In genomic region chr19:33235269-33235995, GRCh38 we compare ENCODE assay signal across 7 cellular contexts. TPM values are rescaled to one million over a fixed set of nuclear protein-coding genes. Genes with fewer than 3 reads are reported as not detected.
A peak's percentile ranks its signal among the peaks of the same experiment; 100 is the strongest.
DNase-seq lines count a peak whose midpoint lies in the region; ATAC-seq and TF ChIP-seq lines count a peak whose summit lies in the region.

No MANE protein-coding gene starts in this region.

- H3K79me2 ChIP-seq in SU-DHL-6 (ENCODE audit: insufficient read depth, low read length), result no peaks in the 10 kb centered on the region

- H3K9me2 ChIP-seq in SU-DHL-6 (replicated peaks; ENCODE audit: insufficient read depth, low read length), result no peaks in the 10 kb centered on the region

- TF ChIP-seq CTCF in GM12865 (IDR thresholded peaks at IDR 0.05; ENCODE audit: insufficient read depth, low read depth, low read length, missing control alignments) (peak; percentile 80), LNCAP (IDR thresholded peaks at IDR 0.05) (peak; percentile 86), SU-DHL-6 (IDR thresholded peaks at IDR 0.05; ENCODE audit: insufficient read depth, low read length, poor library complexity, severe bottlenecking) (peak; percentile 78), heart right ventricle (IDR thresholded peaks at IDR 0.05) (peak; percentile 74 to 95 (median 91))

- peaks cover 0 to 13% (median 0%) of the 10 kb centered on the region in 9 donors for H3K4me1 ChIP-seq in heart right ventricle

- H4K20me1 ChIP-seq in SU-DHL-6 (ENCODE audit: low read depth, low read length), result no peaks in the 10 kb centered on the region

- H3F3A ChIP-seq in SU-DHL-6 (ENCODE audit: insufficient read depth), result no peaks in the 10 kb centered on the region

- H3K4me3 ChIP-seq in GM12865 (ENCODE audit: low read depth, low read length), result no peak overlapping the region
- H3K4me3 ChIP-seq in SU-DHL-6 (ENCODE audit: insufficient read depth, low read length, poor library complexity, severe bottlenecking), result no peak overlapping the region
- no peak overlapping the region for H3K4me3 ChIP-seq in heart right ventricle

- ATAC-seq in heart right ventricle, result peak; percentile 56 to 79 (median 71)
- ATAC-seq in sciatic nerve, result peak; percentile 69

- no peak overlapping the region for H2AFZ ChIP-seq in SU-DHL-6 (ENCODE audit: low read depth, low read length, severe bottlenecking)

- peak; percentile 88 for DNase-seq in GM12865 (ENCODE audit: low read depth)
- peak; percentile 33 for DNase-seq in GOT3 (lab: John Stamatoyannopoulos, UW)
- DNase-seq in activated naive CD8-positive, alpha-beta T cell treated with anti-CD3 and anti-CD28 coated beads, Interleukin-2, amount 50 U/mL, for 16 hours (ENCODE audit: low read depth, low spot score), result peak; percentile 47
- peak; percentile 71 to 82 for DNase-seq in heart right ventricle
- DNase-seq in sciatic nerve (ENCODE audit: low spot score), result peak; percentile 92

- H3K27ac ChIP-seq in SU-DHL-6 (ENCODE audit: low read depth, low read length) (no peak overlapping the region), heart right ventricle (no peak overlapping the region)

- H3K9me3 ChIP-seq in SU-DHL-6 (ENCODE audit: insufficient read depth, low read length) (no peaks in the 10 kb centered on the region), heart right ventricle (no peaks in the 10 kb centered on the region)

- no peak overlapping the region for H3K9ac ChIP-seq in SU-DHL-6 (ENCODE audit: low read length)

- intact Hi-C loops in heart right ventricle (cut with DNase I) (loop anchor here in 9 of 10 donors (1.0 to 10.0 kb wide), 6 partner anchors 171 to 539 kb away; no protein-coding TSS in a partner anchor), sciatic nerve (cut with DNase I) (loop anchor here (5.0 kb wide), 1 partner anchor 172 kb away; no protein-coding TSS in a partner anchor)

- H3K27me3 ChIP-seq in SU-DHL-6 (ENCODE audit: low read length), result no peaks in the 10 kb centered on the region
- H3K27me3 ChIP-seq in heart right ventricle, result peaks cover 4 to 48% (median 24%) of the 10 kb centered on the region in 7 donors

- 53 to 54% methylated on average over 29 to 30 of the region's 30 CpGs for WGBS in heart right ventricle, 2 donors

- H3K4me2 ChIP-seq in SU-DHL-6 (ENCODE audit: low read depth, low read length, poor library complexity, severe bottlenecking), result no peak overlapping the region

- H3K36me3 ChIP-seq in SU-DHL-6 (ENCODE audit: low read length) (no peaks in the 10 kb centered on the region), heart right ventricle (no peaks in the 10 kb centered on the region)

RNA-seq across cellular contexts. Expression of gene SLC7A10, which starts 9.8 kb away (rescaled TPM):
- total RNA-seq in heart right ventricle, result under 1 TPM in 3 of 10 donors, not detected in 7; 0.31 to 0.70 (median 0.64) TPM
- under 1 TPM; 0.61 to 0.66 TPM for polyA plus RNA-seq in heart right ventricle
- 9.0 TPM for total RNA-seq in sciatic nerve

RNA-seq across cellular contexts. Expression of gene LRP3, which starts 41.3 kb away (rescaled TPM):
- total RNA-seq in heart right ventricle, result 10 to 100 TPM; 13.7 to 23.6 (median 16.3) TPM
- polyA plus RNA-seq in heart right ventricle, result 1 to 10 TPM; 8.5 to 9.9 TPM
- total RNA-seq in sciatic nerve, result 21.7 TPM

Comparison
In these comparisons a context has a peak if more than half of its experiments do, and no peak if none do; other contexts are left out.
1. DNase-seq: peak in every context shown above with its lines; median percentile 92 in sciatic nerve; 88 in GM12865; 76 in heart right ventricle; 47 in activated naive CD8-positive, alpha-beta T cell treated with anti-CD3 and anti-CD28 coated beads, Interleukin-2, amount 50 U/mL, for 16 hours; 33 in GOT3.